ENCODE assay signal across 9 cellular contexts in the genomic region with DNA sequence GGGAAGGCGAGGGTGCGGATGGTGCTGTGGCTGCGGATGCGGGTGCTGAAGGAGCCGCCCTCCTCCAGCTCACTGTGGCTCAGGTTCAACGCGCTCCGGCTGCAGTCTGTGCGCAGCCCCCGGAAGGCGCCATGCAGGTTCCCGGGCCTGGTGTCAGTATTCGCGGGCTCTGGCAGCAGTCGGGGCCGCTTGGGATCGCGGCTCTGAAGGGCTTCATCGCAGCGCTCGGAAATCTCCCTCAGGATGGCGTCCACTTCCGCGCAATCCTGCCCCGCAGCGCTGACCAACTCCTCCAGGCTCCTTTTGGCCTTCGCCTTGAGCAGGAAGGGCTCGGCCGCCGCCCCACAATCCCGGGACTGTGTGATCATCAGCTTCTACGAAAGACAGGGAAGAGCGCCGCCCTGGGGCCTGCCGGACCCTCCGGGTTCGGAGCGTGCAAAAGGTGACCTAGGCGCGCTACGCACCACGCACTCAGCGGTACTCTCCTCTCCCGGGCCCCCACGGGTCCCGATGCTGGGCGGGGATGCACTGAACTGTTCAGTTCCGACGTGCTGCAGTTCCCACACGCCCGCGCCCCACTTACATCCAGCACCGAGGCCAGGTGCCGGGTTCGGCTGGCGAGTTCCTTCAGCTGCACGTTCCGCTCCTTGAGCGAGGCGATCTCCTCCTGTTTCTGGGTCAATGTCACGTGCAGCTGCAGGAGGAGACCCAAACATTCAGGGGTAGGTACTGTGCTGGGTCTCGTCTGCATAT. TPM values are rescaled to one million over a fixed set of nuclear protein-coding genes. Genes with fewer than 3 reads are reported as not detected.
DNase-seq lines count a peak whose midpoint lies in the region; ATAC-seq and TF ChIP-seq lines count a peak whose summit lies in the region.
"Had no signal": no experiment of that assay in that cellular context is flagged by ENCODE, and none has a peak within 500 bp of the region (broad histone marks: within the 10 kb centered on the region; RNA-seq: fewer than 3 reads in every experiment).

No MANE protein-coding gene starts in this region.

- no peak for TF ChIP-seq CTCF in left ventricle myocardium inferior (IDR thresholded peaks at IDR 0.05; ENCODE audit: borderline replicate concordance)
- no peak for TF ChIP-seq CTCF in colonic mucosa (IDR thresholded peaks at IDR 0.05)

- DNase-seq in left ventricle myocardium inferior: no peak
- no peak for DNase-seq in Right ventricle myocardium superior
- peak; percentile 65 for DNase-seq in colonic mucosa
- peak; percentile 23 for DNase-seq in mucosa of gallbladder (ENCODE audit: low spot score)
- DNase-seq in ureter (ENCODE audit: low spot score): peak; percentile 53
- no peak for DNase-seq in NCI-H1436 (lab: John Stamatoyannopoulos, UW)

- no peaks in the 10 kb centered on the region for H3K36me3 ChIP-seq in left ventricle myocardium inferior
- no peaks in the 10 kb centered on the region for H3K36me3 ChIP-seq in colonic mucosa

- H3K27ac ChIP-seq in left ventricle myocardium inferior (replicated peaks) (no peak overlapping the region), colonic mucosa (no peak overlapping the region)

- H3K9me3 ChIP-seq in left ventricle myocardium inferior (replicated peaks) (no peaks in the 10 kb centered on the region), colonic mucosa (no peaks in the 10 kb centered on the region)

- H3K4me3 ChIP-seq in left ventricle myocardium inferior (peak overlapping the region; percentile 55), colonic mucosa (peak overlapping the region; percentile 36)

- intact Hi-C loops in left ventricle myocardium inferior (cut with micrococcal nuclease) (no loop called here), Right ventricle myocardium superior (cut with DNase I) (no loop called here), colonic mucosa (cut with DNase I) (loop anchor here (5.0 kb wide), 1 partner anchor 33 kb away; no protein-coding TSS in a partner anchor)

- ATAC-seq in Right ventricle myocardium superior (ENCODE audit: poor library complexity): no peak
- no peak for ATAC-seq in GM21423 (IDR thresholded peaks at IDR 0.05; ENCODE audit: unreplicated experiment)
- no peak for ATAC-seq in HG03342 (IDR thresholded peaks at IDR 0.05; ENCODE audit: unreplicated experiment)

- H3K4me1 ChIP-seq in left ventricle myocardium inferior: peaks cover 26% of the 10 kb centered on the region
- peaks cover 8% of the 10 kb centered on the region for H3K4me1 ChIP-seq in colonic mucosa

- H3K27me3 ChIP-seq in left ventricle myocardium inferior (ENCODE audit: low read depth) (peaks cover 97% of the 10 kb centered on the region), colonic mucosa (peaks cover 56% of the 10 kb centered on the region)

- H3K9ac ChIP-seq in colonic mucosa (ENCODE audit: low read depth in 2 of 2, low read length in 2 of 2): peak overlapping the region; percentile 27 to 70

RNA-seq across cellular contexts. Expression of gene MCIDAS, which starts 6.5 kb away (rescaled TPM):
- total RNA-seq in left ventricle myocardium inferior (not detected), Right ventricle myocardium superior (not detected), colonic mucosa (under 1 TPM; 0.13 to 0.22 TPM), mucosa of gallbladder (0.92 TPM), ureter (2.7 TPM)

RNA-seq across cellular contexts. Expression of gene CCNO, which starts 12.8 kb away (rescaled TPM):
- total RNA-seq in left ventricle myocardium inferior: not detected
- total RNA-seq in Right ventricle myocardium superior: not detected
- total RNA-seq in colonic mucosa: 1 to 10 TPM; 2.5 to 2.6 TPM
- 14.4 TPM for total RNA-seq in mucosa of gallbladder
- 16.5 TPM for total RNA-seq in ureter

RNA-seq across cellular contexts. Expression of gene CDC20B, which starts 47.6 kb away (rescaled TPM):
- total RNA-seq in left ventricle myocardium inferior (not detected), Right ventricle myocardium superior (not detected), colonic mucosa (not detected), mucosa of gallbladder (0.20 TPM), ureter (not detected)
- total RNA-seq: HT1080 had no signal

Comparison
In these comparisons a context has a peak if more than half of its experiments do, and no peak if none do; other contexts are left out.
1. DNase-seq: peak in colonic mucosa (single experiment), mucosa of gallbladder (single experiment) and ureter (single experiment); none in left ventricle myocardium inferior (single experiment), Right ventricle myocardium superior (single experiment) and NCI-H1436 (single experiment).